In genomic region chr10:14580933-14581332, GRCh38 we compare ENCODE assay signal across 17 cellular contexts.
DNase-seq lines count a peak whose midpoint lies in the region; ATAC-seq, FAIRE-seq and TF ChIP-seq lines count a peak whose summit lies in the region.
"Had no signal": no experiment of that assay in that cellular context is flagged by ENCODE, and none has a peak within 500 bp of the region (broad histone marks: within the 10 kb centered on the region; RNA-seq: fewer than 3 reads in every experiment).

No MANE protein-coding gene starts in this region.

- H3K27me3 ChIP-seq in pancreas, result no peaks in the 10 kb centered on the region
- H3K27me3 ChIP-seq: heart left ventricle had no signal

- DNase-seq in CD14-positive monocyte (ENCODE audit: low spot score) (no peak), EH (ENCODE audit: low read depth) (peak; percentile 62), natural killer cell (no peak), HEK293T (ENCODE audit: extremely low spot score) (no peak), pancreas (no peak), mucosa of descending colon (no peak)
- no peak for DNase-seq in activated naive CD8-positive, alpha-beta T cell treated with anti-CD3 and anti-CD28 coated beads, Interleukin-2, amount 10 ng/mL, durations not matched to agents 7 days and 5 days
- DNase-seq in stimulated activated CD4-positive, alpha-beta T cell treated with anti-CD3 and anti-CD28 coated beads, Interleukin-2, amount 100 ng/mL, for 48 hours, result no peak
- DNase-seq: heart left ventricle, KBM-7, NCI-H510A, retina, SW 1271 had no signal

- no peaks in the 10 kb centered on the region for H3K9me3 Mint-ChIP-seq in CD14-positive monocyte
- H3K9me3 Mint-ChIP-seq in activated naive CD8-positive, alpha-beta T cell treated with anti-CD3 and anti-CD28 coated beads, Interleukin-2, amount 10 ng/mL, durations not matched to agents 7 days and 5 days, result no peaks in the 10 kb centered on the region
- H3K9me3 Mint-ChIP-seq in natural killer cell, result no peaks in the 10 kb centered on the region
- H3K9me3 Mint-ChIP-seq: activated naive CD4-positive, alpha-beta T cell treated with anti-CD3 and anti-CD28 coated beads, Interleukin-2, amount 50 U/mL, for 72 hours had no signal

- no peak for ATAC-seq in activated naive CD8-positive, alpha-beta T cell treated with anti-CD3 and anti-CD28 coated beads, Interleukin-2, amount 10 ng/mL, durations not matched to agents 7 days and 5 days (ENCODE audit: low read depth)
- no peak for ATAC-seq in natural killer cell
- no peak for ATAC-seq in pancreas
- ATAC-seq in mucosa of descending colon, result no peak
- ATAC-seq: activated naive CD4-positive, alpha-beta T cell treated with anti-CD3 and anti-CD28 coated beads, Interleukin-2, amount 50 U/mL, for 72 hours; heart left ventricle had no signal

- H3K9me3 ChIP-seq in pancreas (no peaks in the 10 kb centered on the region), mucosa of descending colon (no peaks in the 10 kb centered on the region)
- H3K9me3 ChIP-seq: heart left ventricle had no signal

- WGBS in pancreas, 2 donors, result 94 to 95% methylated on average over 11 of the region's 11 CpGs

- intact Hi-C loops in CD14-positive monocyte (cut with micrococcal nuclease) (no loop called here), natural killer cell (cut with micrococcal nuclease) (no loop called here), pancreas (cut with DNase I) (no loop called here), mucosa of descending colon (cut with DNase I, micrococcal nuclease) (no loop called here)

- H3K4me3 ChIP-seq in pancreas, result no peak overlapping the region
- no peak overlapping the region for H3K4me3 ChIP-seq in mucosa of descending colon
- H3K4me3 ChIP-seq: heart left ventricle had no signal

- H3K27ac Mint-ChIP-seq in CD14-positive monocyte (peak overlapping the region; percentile 35 to 96 (median 78)), natural killer cell (peak overlapping the region; percentile 56 to 90)
- H3K27ac Mint-ChIP-seq in activated naive CD8-positive, alpha-beta T cell treated with anti-CD3 and anti-CD28 coated beads, Interleukin-2, amount 10 ng/mL, durations not matched to agents 7 days and 5 days, result peak overlapping the region; percentile 14

- H3K36me3 ChIP-seq in pancreas, result no peaks in the 10 kb centered on the region
- no peaks in the 10 kb centered on the region for H3K36me3 ChIP-seq in mucosa of descending colon (ENCODE audit: low read depth)
- H3K36me3 ChIP-seq: heart left ventricle had no signal

- peaks cover 15 to 53% (median 47%) of the 10 kb centered on the region in 3 donors for H3K4me1 ChIP-seq in pancreas
- H3K4me1 ChIP-seq in mucosa of descending colon (ENCODE audit: low read depth), result no peaks in the 10 kb centered on the region

- CTCF ChIA-PET in HEK293T (lab: Yijun Ruan, JAX), result no interaction called here

- H3K4me3 Mint-ChIP-seq in CD14-positive monocyte (no peak overlapping the region), natural killer cell (peak overlapping the region; percentile 21)
- no peak overlapping the region for H3K4me3 Mint-ChIP-seq in activated naive CD8-positive, alpha-beta T cell treated with anti-CD3 and anti-CD28 coated beads, Interleukin-2, amount 10 ng/mL, durations not matched to agents 7 days and 5 days

- H3K27ac ChIP-seq in pancreas, result peak overlapping the region in 2 of 4 donors; percentile 86
- H3K27ac ChIP-seq: C4-2B had no signal

- POLR2A ChIA-PET in activated naive CD8-positive, alpha-beta T cell treated with anti-CD3 and anti-CD28 coated beads, Interleukin-2, amount 10 ng/mL, durations not matched to agents 7 days and 5 days (lab: Charles Lee), result interaction anchor here (3.7 kb wide), 1 partner anchor 10 kb away, joined by 33 read pairs; no protein-coding TSS in a partner anchor
- POLR2A ChIA-PET in HEK293T (lab: Yijun Ruan, JAX), result no interaction called here

- H3K27me3 Mint-ChIP-seq in CD14-positive monocyte (ENCODE audit: low read depth in 3 of 3), result peaks cover 0 to 1% (median 0%) of the 10 kb centered on the region in 3 donors
- H3K27me3 Mint-ChIP-seq in activated naive CD8-positive, alpha-beta T cell treated with anti-CD3 and anti-CD28 coated beads, Interleukin-2, amount 10 ng/mL, durations not matched to agents 7 days and 5 days, result no peaks in the 10 kb centered on the region
- H3K27me3 Mint-ChIP-seq in natural killer cell (ENCODE audit: low read depth in 2 of 2), result no peaks in the 10 kb centered on the region

- FAIRE-seq in pancreas (lab: Jason Lieb, UNC), result no peak
- FAIRE-seq: G401.6, RCC 7860 had no signal

- H3K36me3 Mint-ChIP-seq in CD14-positive monocyte (peaks cover 18 to 34% of the 10 kb centered on the region in 2 donors), natural killer cell (no peaks in the 10 kb centered on the region)
- H3K36me3 Mint-ChIP-seq in activated naive CD8-positive, alpha-beta T cell treated with anti-CD3 and anti-CD28 coated beads, Interleukin-2, amount 10 ng/mL, durations not matched to agents 7 days and 5 days, result peaks cover 30% of the 10 kb centered on the region

- peaks cover 89% of the 10 kb centered on the region for H3K4me1 Mint-ChIP-seq in CD14-positive monocyte
- peaks cover 68% of the 10 kb centered on the region for H3K4me1 Mint-ChIP-seq in activated naive CD8-positive, alpha-beta T cell treated with anti-CD3 and anti-CD28 coated beads, Interleukin-2, amount 10 ng/mL, durations not matched to agents 7 days and 5 days
- peaks cover 61 to 67% of the 10 kb centered on the region in 2 donors for H3K4me1 Mint-ChIP-seq in natural killer cell

- no peak for TF ChIP-seq CTCF in CD14-positive monocyte (IDR thresholded peaks at IDR 0.05)
- no peak for TF ChIP-seq CTCF in natural killer cell (IDR thresholded peaks at IDR 0.05)
- TF ChIP-seq CTCF in pancreas (IDR thresholded peaks at IDR 0.05), result no peak
- TF ChIP-seq CTCF in mucosa of descending colon (IDR thresholded peaks at IDR 0.05), result no peak

TF ChIP-seq in HEK293T, 16 proteins besides CTCF, POLR2A, EP300 and RAD21:
- TF ChIP-seq L3MBTL2 (conservative IDR thresholded peaks at IDR 0.05) (no peak), NFRKB (IDR thresholded peaks at IDR 0.05) (no peak), CTBP1 (IDR thresholded peaks at IDR 0.05; ENCODE audit: borderline replicate concordance) (no peak), SP1 (IDR thresholded peaks at IDR 0.05) (no peak), ZNF384 (IDR thresholded peaks at IDR 0.05) (no peak), ARNT (IDR thresholded peaks at IDR 0.05) (no peak), ELF4 (IDR thresholded peaks at IDR 0.05) (no peak), LEF1 (IDR thresholded peaks at IDR 0.05; ENCODE audit: borderline replicate concordance) (no peak), PKNOX1 (IDR thresholded peaks at IDR 0.05) (no peak), FOXM1 (IDR thresholded peaks at IDR 0.05; ENCODE audit: borderline replicate concordance) (no peak), TARDBP (IDR thresholded peaks at IDR 0.05) (no peak), BHLHE40 (IDR thresholded peaks at IDR 0.05; ENCODE audit: borderline replicate concordance) (no peak), HDGF (IDR thresholded peaks at IDR 0.05; ENCODE audit: borderline replicate concordance) (no peak), FOXA1 (IDR thresholded peaks at IDR 0.05) (no peak)

Comparison
In these comparisons a context has a peak if more than half of its experiments do, and no peak if none do; other contexts are left out.
1. H3K27ac Mint-ChIP-seq: peak in every context shown above with its lines; median percentile 78 in CD14-positive monocyte; 73 in natural killer cell; 14 in activated naive CD8-positive, alpha-beta T cell treated with anti-CD3 and anti-CD28 coated beads, Interleukin-2, amount 10 ng/mL, durations not matched to agents 7 days and 5 days.